ENCODE assay signal across 9 cellular contexts in genomic region chr1:111904478-111905218, GRCh38.
A peak's percentile ranks its signal among the peaks of the same experiment; 100 is the strongest.
DNase-seq lines count a peak whose midpoint lies in the region; ATAC-seq, FAIRE-seq and TF ChIP-seq lines count a peak whose summit lies in the region.
"Had no signal": no experiment of that assay in that cellular context is flagged by ENCODE, and none has a peak within 500 bp of the region (broad histone marks: within the 10 kb centered on the region; RNA-seq: fewer than 3 reads in every experiment).

No MANE protein-coding gene starts in this region.

- FAIRE-seq in bronchial epithelial cell (lab: Jason Lieb, UNC): no peak

- ATAC-seq in HG02970 (IDR thresholded peaks at IDR 0.05; ENCODE audit: low FRiP score, unreplicated experiment): no peak
- no peak for ATAC-seq in HG03159 (IDR thresholded peaks at IDR 0.05; ENCODE audit: unreplicated experiment)
- ATAC-seq in HG03175 (IDR thresholded peaks at IDR 0.05; ENCODE audit: unreplicated experiment): no peak

- no peak overlapping the region for H2BK15ac ChIP-seq in neuronal stem cell (ENCODE audit: low read length)

- peaks cover 26 to 37% of the 10 kb centered on the region in 2 donors for H3K4me1 ChIP-seq in neuronal stem cell (ENCODE audit: control insufficient read depth in 2 of 2, insufficient read depth in 1 of 2, low read depth in 1 of 2, low read length in 2 of 2)
- H3K4me1 ChIP-seq: suprapubic skin had no signal

- no peak overlapping the region for H4K91ac ChIP-seq in neuronal stem cell (ENCODE audit: low read depth, low read length, poor library complexity)

- WGBS in neuronal stem cell (ENCODE audit: extremely low coverage in 2 of 2, insufficient read length in 2 of 2, insufficient replicate concordance in 1 of 2), 2 donors: no CpG with 5 or more reads among the region's 20 CpGs

- DNase-seq in EH (ENCODE audit: low read depth) (peak; percentile 51), NCI-H1694 (lab: John Stamatoyannopoulos, UW) (peak; percentile 88), bronchial epithelial cell (ENCODE audit: low read depth) (peak; percentile 58), neuronal stem cell (ENCODE audit: low spot score) (peak; percentile 53), NCI-H2196 (lab: John Stamatoyannopoulos, UW; ENCODE audit: unreplicated experiment) (no peak)

- H2AK5ac ChIP-seq in neuronal stem cell (ENCODE audit: low read depth, low read length): no peak overlapping the region

- H3K9me3 ChIP-seq in neuronal stem cell (replicated peaks in 1 of 2; ENCODE audit: control insufficient read depth in 2 of 2, insufficient read depth in 1 of 2, low read depth in 1 of 2, low read length in 2 of 2): peaks cover 0 to 4% of the 10 kb centered on the region in 2 donors
- H3K9me3 ChIP-seq: suprapubic skin had no signal

- no peak overlapping the region for H3K9ac ChIP-seq in neuronal stem cell (ENCODE audit: low read depth, low read length, poor library complexity)

- H3K79me1 ChIP-seq in neuronal stem cell (ENCODE audit: low read depth, low read length): no peaks in the 10 kb centered on the region

- H3K27me3 ChIP-seq in bronchial epithelial cell (ENCODE audit: control insufficient read depth, insufficient read depth, low read length) (peaks cover 2% of the 10 kb centered on the region), neuronal stem cell (ENCODE audit: control insufficient read depth in 3 of 3, insufficient read depth in 3 of 3, low read depth in 1 of 3, low read length in 3 of 3) (peaks cover 0 to 2% (median 0%) of the 10 kb centered on the region in 3 experiments)

- no peak overlapping the region for H3K4ac ChIP-seq in neuronal stem cell (ENCODE audit: low read length)

- H3K18ac ChIP-seq in neuronal stem cell (ENCODE audit: low read length): peak overlapping the region; percentile 60

- H3K14ac ChIP-seq in neuronal stem cell (ENCODE audit: low read length): no peak overlapping the region

- no peak overlapping the region for H3K23ac ChIP-seq in neuronal stem cell (ENCODE audit: low read depth, low read length, poor library complexity)

- H3K4me3 ChIP-seq in bronchial epithelial cell (ENCODE audit: low read depth, low read length): no peak overlapping the region
- no peak overlapping the region for H3K4me3 ChIP-seq in neuronal stem cell (ENCODE audit: low read length in 2 of 2)
- H3K4me3 ChIP-seq: suprapubic skin had no signal

- peak overlapping the region; percentile 20 for H3K4me2 ChIP-seq in neuronal stem cell (ENCODE audit: insufficient read depth, low read length, poor library complexity, severe bottlenecking)

- H3K27ac ChIP-seq in neuronal stem cell (replicated peaks; ENCODE audit: low read length): peak overlapping the region; percentile 62
- H3K27ac ChIP-seq: suprapubic skin had no signal

- peak overlapping the region; percentile 27 for H2BK5ac ChIP-seq in neuronal stem cell (ENCODE audit: low read length)

- peak overlapping the region; percentile 79 for H2AFZ ChIP-seq in neuronal stem cell (ENCODE audit: low read length)

- no peak for TF ChIP-seq CTCF in bronchial epithelial cell (IDR thresholded peaks at IDR 0.05; ENCODE audit: insufficient read depth, low read length, severe bottlenecking)

- H3K36me3 ChIP-seq in bronchial epithelial cell (ENCODE audit: control insufficient read depth, insufficient read depth, low read length) (no peaks in the 10 kb centered on the region), neuronal stem cell (replicated peaks in 1 of 2; ENCODE audit: control insufficient read depth in 2 of 2, insufficient read depth in 2 of 2, low read length in 2 of 2) (no peaks in the 10 kb centered on the region)
- H3K36me3 ChIP-seq: suprapubic skin had no signal

- no peak overlapping the region for H2BK120ac ChIP-seq in neuronal stem cell (ENCODE audit: low read depth, low read length)

- H2BK12ac ChIP-seq in neuronal stem cell (ENCODE audit: low read length): no peak overlapping the region

- no peak overlapping the region for H4K8ac ChIP-seq in neuronal stem cell (ENCODE audit: low read depth, low read length)
